9 cellular contexts compared by ENCODE assay signal in genomic region chr1:84298688-84299535, GRCh38. TPM values are rescaled to one million over a fixed set of nuclear protein-coding genes. Genes with fewer than 3 reads are reported as not detected.
DNase-seq lines count a peak whose midpoint lies in the region; ATAC-seq and TF ChIP-seq lines count a peak whose summit lies in the region.
"Had no signal": no experiment of that assay in that cellular context is flagged by ENCODE, and none has a peak within 500 bp of the region (broad histone marks: within the 10 kb centered on the region; RNA-seq: fewer than 3 reads in every experiment).

No MANE protein-coding gene starts in this region.

- TF ChIP-seq CTCF in fibroblast of lung (conservative IDR thresholded peaks at IDR 0.05 in 1 of 2, IDR thresholded peaks at IDR 0.05 in 1 of 2; ENCODE audit: low read depth in 1 of 2, low read length in 2 of 2) (no peak), tibial nerve (IDR thresholded peaks at IDR 0.05) (no peak)

- peak overlapping the region in 4 of 6 donors; percentile 53 to 95 (median 70) for H3K27ac Mint-ChIP-seq in naive B cell

- H3K4me1 ChIP-seq in fibroblast of lung (ENCODE audit: control insufficient read depth, extremely low read depth, insufficient read depth, low read length): peaks cover 14% of the 10 kb centered on the region
- H3K4me1 ChIP-seq in tibial nerve: peaks cover 5 to 45% (median 18%) of the 10 kb centered on the region in 4 donors

- peak overlapping the region; percentile 91 for H3K4me2 ChIP-seq in fibroblast of lung (ENCODE audit: extremely low read depth, insufficient read depth, low read length)

- H2AFZ ChIP-seq in fibroblast of lung (ENCODE audit: low read length): peak overlapping the region; percentile 90

- peak overlapping the region; percentile 66 for H3K27ac ChIP-seq in fibroblast of lung (ENCODE audit: insufficient read depth, low read length)
- H3K27ac ChIP-seq in tibial nerve: peak overlapping the region; percentile 34 to 93 (median 90)

- peaks cover 27 to 34% (median 31%) of the 10 kb centered on the region in 3 donors for H3K4me1 Mint-ChIP-seq in naive B cell

- no peak for TF ChIP-seq POLR2A in tibial nerve (IDR thresholded peaks at IDR 0.05)

- TF ChIP-seq EP300 in tibial nerve (IDR thresholded peaks at IDR 0.05): peak in 1 of 2 donors; percentile 1

- H3K27me3 ChIP-seq in fibroblast of lung (ENCODE audit: control insufficient read depth, insufficient read depth, low read length) (no peaks in the 10 kb centered on the region), tibial nerve (no peaks in the 10 kb centered on the region)

- ATAC-seq in GM18861 (IDR thresholded peaks at IDR 0.05; ENCODE audit: unreplicated experiment): peak; percentile 22
- peak; percentile 44 for ATAC-seq in HG03045 (IDR thresholded peaks at IDR 0.05; ENCODE audit: unreplicated experiment)
- peak; percentile 54 to 55 for ATAC-seq in naive B cell (ENCODE audit: low read depth in 2 of 2)

- WGBS in tibial nerve, 2 donors: 2 to 3% methylated on average over 17 to 18 of the region's 50 CpGs

- peaks cover 0 to 5% (median 0%) of the 10 kb centered on the region in 3 donors for H3K27me3 Mint-ChIP-seq in naive B cell

- no peaks in the 10 kb centered on the region for H4K20me1 ChIP-seq in fibroblast of lung (ENCODE audit: control insufficient read depth, extremely low read depth, insufficient read depth, low read length)

- peak overlapping the region; percentile 66 for H3K9ac ChIP-seq in fibroblast of lung (ENCODE audit: insufficient read depth, low read length)

- no peaks in the 10 kb centered on the region for H3K79me2 ChIP-seq in fibroblast of lung (ENCODE audit: control insufficient read depth, insufficient read depth, low read length)

- DNase-seq in Ammon's horn (ENCODE audit: low spot score) (peak; percentile 61), NCI-H510A treated with DMSO at 0.1 percent for 48 hours (lab: John Stamatoyannopoulos, UW) (peak; percentile 80), activated T-cell treated with anti-CD3 and anti-CD28 coated beads for 4 hours (peak; percentile 17), fibroblast of lung (ENCODE audit: low read depth in 2 of 2) (peak; percentile 25 to 29), naive B cell (peak; percentile 23), tibial nerve (ENCODE audit: low spot score in 2 of 2) (peak in 1 of 2 donors; percentile 17)

- H3K9me3 Mint-ChIP-seq in naive B cell: peaks cover 0 to 1% (median 0%) of the 10 kb centered on the region in 7 donors

- H3K36me3 Mint-ChIP-seq in naive B cell: peaks cover 0 to 8% of the 10 kb centered on the region in 2 donors

- H3K9me3 ChIP-seq in fibroblast of lung (ENCODE audit: control insufficient read depth, insufficient read depth, low read depth, low read length) (no peaks in the 10 kb centered on the region), tibial nerve (peaks cover 0 to 8% (median 0%) of the 10 kb centered on the region in 4 donors)

- peak overlapping the region; percentile 86 to 95 (median 92) for H3K4me3 Mint-ChIP-seq in naive B cell

- H3K36me3 ChIP-seq in fibroblast of lung (ENCODE audit: control insufficient read depth, insufficient read depth, low read length) (no peaks in the 10 kb centered on the region), tibial nerve (no peaks in the 10 kb centered on the region)

- H3K4me3 ChIP-seq in fibroblast of lung (replicated peaks in 1 of 4; ENCODE audit: control extremely low read depth in 1 of 4, insufficient read depth in 1 of 4, low read depth in 3 of 4, low read length in 4 of 4) (peak overlapping the region; percentile 50 to 82 (median 73)), tibial nerve (peak overlapping the region; percentile 46 to 86 (median 73))

RNA-seq across cellular contexts. Expression of gene SAMD13, which starts 2.6 kb away (rescaled TPM):
- total RNA-seq in fibroblast of lung (1.3 and 2.5 TPM in 2 replicates), tibial nerve (1 to 10 TPM in 2 of 4 donors, not detected in 2; 1.0 to 1.5 TPM)
- polyA plus RNA-seq in fibroblast of lung (0.44 and 0.68 TPM in 2 replicates), naive B cell (ENCODE audit: low read depth in 6 of 6) (under 1 TPM in 3 of 6 donors, not detected in 3; 0.53 to 0.70 (median 0.55) TPM)
- 0.92 and 1.1 TPM in 2 replicates for polyA plus RNA-seq in fibroblast of lung (2012)
- polyA minus RNA-seq in fibroblast of lung (ENCODE audit: low replicate concordance): not detected in 2 replicates
- total RNA-seq: T-helper 1 cell treated with Interleukin-12 subunit alpha and Interleukin-12 subunit beta and Interleukin-4 antibody, amounts not matched to agents 30 ng/mL and 1 ng/mL, for 36 hours had no signal
